In the genomic region with DNA sequence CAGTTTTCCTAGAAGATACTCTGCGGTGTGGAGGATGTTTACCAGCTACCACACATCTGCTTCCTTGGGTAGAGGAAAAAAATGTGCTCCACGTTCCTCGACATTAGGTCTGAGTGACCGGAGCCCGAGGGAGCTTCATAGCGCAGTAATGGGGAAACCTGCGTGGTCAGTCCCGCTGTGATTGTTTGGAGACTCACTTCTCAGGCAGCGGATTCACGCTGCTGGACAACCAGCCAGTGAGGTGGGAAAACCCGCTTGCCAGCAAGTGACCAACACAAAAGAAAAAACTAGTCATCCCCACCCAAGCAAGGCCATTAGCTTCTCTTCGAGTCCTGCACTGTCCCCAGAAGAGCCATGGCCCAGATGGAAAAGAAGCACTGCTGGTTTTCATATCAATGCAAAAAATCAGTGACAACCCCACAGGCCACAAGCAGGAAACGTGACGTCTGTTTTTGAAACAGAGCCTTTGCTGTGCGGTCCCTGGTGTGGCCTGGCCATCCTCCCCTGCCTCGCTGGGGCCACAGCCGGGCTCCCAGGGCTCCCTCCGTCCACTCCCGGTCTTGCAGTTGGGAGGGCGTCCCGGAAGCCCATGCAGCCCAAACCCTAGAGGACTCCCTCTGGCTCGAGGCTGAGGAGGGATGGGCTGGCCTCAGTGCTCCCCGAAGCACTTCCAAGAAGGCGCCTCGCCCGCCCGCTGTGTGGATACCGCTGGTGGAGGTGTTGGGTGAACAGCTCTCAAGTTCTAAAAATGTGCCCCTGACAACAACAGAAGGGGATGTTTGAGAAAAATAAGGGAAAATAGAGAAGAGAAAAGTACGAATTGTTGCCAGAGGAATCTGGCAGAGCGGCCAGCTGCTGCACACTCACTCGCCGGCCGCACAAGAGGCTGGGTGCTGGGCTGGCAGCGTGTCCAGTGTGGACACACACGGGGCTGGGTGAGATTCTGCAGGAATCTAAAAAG, we compare ENCODE assay signal across 14 cellular contexts.
A peak's percentile ranks its signal among the peaks of the same experiment; 100 is the strongest.
DNase-seq lines count a peak whose midpoint lies in the region; ATAC-seq and TF ChIP-seq lines count a peak whose summit lies in the region.
"Had no signal": no experiment of that assay in that cellular context is flagged by ENCODE, and none has a peak within 500 bp of the region (broad histone marks: within the 10 kb centered on the region; RNA-seq: fewer than 3 reads in every experiment).

No MANE protein-coding gene starts in this region.

- TF ChIP-seq CTCF in mucosa of descending colon (IDR thresholded peaks at IDR 0.05) (no peak), stomach (IDR thresholded peaks at IDR 0.05) (no peak), endodermal cell (conservative IDR thresholded peaks at IDR 0.05) (no peak)

- no peaks in the 10 kb centered on the region for H3K9me3 Mint-ChIP-seq in effector memory CD8-positive, alpha-beta T cell
- peaks cover 11% of the 10 kb centered on the region for H3K9me3 Mint-ChIP-seq in endodermal cell

- no peak overlapping the region for H3K4me3 ChIP-seq in mucosa of descending colon
- H3K4me3 ChIP-seq in stomach, result no peak overlapping the region
- H3K4me3 ChIP-seq in endodermal cell (ENCODE audit: low read length), result no peak overlapping the region

- peaks cover 28% of the 10 kb centered on the region for H3K4me1 ChIP-seq in mucosa of descending colon (ENCODE audit: low read depth)
- peaks cover 37 to 84% (median 65%) of the 10 kb centered on the region in 4 donors for H3K4me1 ChIP-seq in stomach
- H3K4me1 ChIP-seq in endodermal cell (ENCODE audit: control insufficient read depth, insufficient read depth, low read length), result no peaks in the 10 kb centered on the region

- 68 to 78% (median 74%) methylated on average over 33 to 35 of the region's 35 CpGs for WGBS in stomach, 5 donors
- 95 to 96% methylated on average over 29 to 35 of the region's 35 CpGs for WGBS in endodermal cell (ENCODE audit: insufficient coverage in 1 of 2, insufficient read length in 1 of 2), 2 experiments

- H3K9me3 ChIP-seq in mucosa of descending colon, result no peaks in the 10 kb centered on the region
- no peaks in the 10 kb centered on the region for H3K9me3 ChIP-seq in stomach
- H3K9me3 ChIP-seq in endodermal cell (ENCODE audit: control insufficient read depth, low read length), result peaks cover 10% of the 10 kb centered on the region

- H3K36me3 Mint-ChIP-seq in effector memory CD8-positive, alpha-beta T cell (ENCODE audit: insufficient read depth), result peaks cover 4% of the 10 kb centered on the region
- H3K36me3 Mint-ChIP-seq in endodermal cell (ENCODE audit: low read depth), result peaks cover 34% of the 10 kb centered on the region

- peak; percentile 90 for ATAC-seq in effector memory CD8-positive, alpha-beta T cell (replicated peaks)
- ATAC-seq in mucosa of descending colon (no peak), HG03457 (IDR thresholded peaks at IDR 0.05; ENCODE audit: unreplicated experiment) (no peak), HG03045 (IDR thresholded peaks at IDR 0.05; ENCODE audit: unreplicated experiment) (no peak)

- intact Hi-C loops in mucosa of descending colon (cut with DNase I, micrococcal nuclease), result no loop called here
- intact Hi-C loops in stomach (cut with DNase I; ENCODE audit: low total_unique reads), result no loop called here

- peaks cover 5 to 67% of the 10 kb centered on the region in 2 donors for H3K27me3 Mint-ChIP-seq in effector memory CD8-positive, alpha-beta T cell
- H3K27me3 Mint-ChIP-seq in endodermal cell (ENCODE audit: insufficient read depth), result no peaks in the 10 kb centered on the region
- H3K27me3 Mint-ChIP-seq: type B pancreatic cell had no signal

- H3K36me3 ChIP-seq in mucosa of descending colon (ENCODE audit: low read depth), result no peaks in the 10 kb centered on the region
- peaks cover 0 to 25% (median 13%) of the 10 kb centered on the region in 4 donors for H3K36me3 ChIP-seq in stomach
- peaks cover 13% of the 10 kb centered on the region for H3K36me3 ChIP-seq in endodermal cell (ENCODE audit: control insufficient read depth, insufficient read depth, low read length)

- H3K4me1 Mint-ChIP-seq in effector memory CD8-positive, alpha-beta T cell (ENCODE audit: low read depth in 2 of 2), result peaks cover 14% of the 10 kb centered on the region in 2 donors
- peaks cover 18% of the 10 kb centered on the region for H3K4me1 Mint-ChIP-seq in endodermal cell

- peak overlapping the region; percentile 60 to 66 for H3K4me3 Mint-ChIP-seq in effector memory CD8-positive, alpha-beta T cell
- H3K4me3 Mint-ChIP-seq in endodermal cell, result no peak overlapping the region
- H3K4me3 Mint-ChIP-seq: type B pancreatic cell had no signal

- no peak for TF ChIP-seq POLR2A in stomach (IDR thresholded peaks at IDR 0.05)

- no peaks in the 10 kb centered on the region for H3K27me3 ChIP-seq in stomach
- no peaks in the 10 kb centered on the region for H3K27me3 ChIP-seq in endodermal cell (ENCODE audit: control insufficient read depth, insufficient read depth, low read length, poor library complexity, severe bottlenecking)

- no peak overlapping the region for H3K9ac ChIP-seq in endodermal cell (ENCODE audit: extremely low read depth, low read length, poor library complexity, severe bottlenecking)

- no peak for TF ChIP-seq EP300 in stomach (IDR thresholded peaks at IDR 0.05)

- DNase-seq in SK-N-DZ (ENCODE audit: low spot score) (peak; percentile 42), mucosa of descending colon (peak in 2 of 3 donors; percentile 36 to 59), stomach (no peak), endodermal cell (no peak), COLO668 (lab: John Stamatoyannopoulos, UW; ENCODE audit: unreplicated experiment) (no peak)
- peak; percentile 16 to 21 (median 18) for DNase-seq in effector memory CD8-positive, alpha-beta T cell
- DNase-seq: activated CD4-positive, alpha-beta T cell treated with anti-CD3 and anti-CD28 coated beads, Interleukin-2, amount 50 U/mL, for 1 hour; IMR-90; NCI-H446; SIG-M5; stimulated activated CD4-positive, alpha-beta T cell treated with anti-CD3 and anti-CD28 coated beads, Interleukin-12 subunit alpha, Interleukin-12 subunit beta, amount 100 ng/mL, for 4 hours had no signal

- peak overlapping the region in 4 of 5 donors; percentile 39 to 72 (median 66) for H3K27ac ChIP-seq in stomach
- H3K27ac ChIP-seq in endodermal cell (ENCODE audit: low read depth, low read length), result no peak overlapping the region

- peak overlapping the region in 1 of 2 donors; percentile 66 for H3K27ac Mint-ChIP-seq in effector memory CD8-positive, alpha-beta T cell
- no peak overlapping the region for H3K27ac Mint-ChIP-seq in endodermal cell
- H3K27ac Mint-ChIP-seq: type B pancreatic cell had no signal

Comparison
In these comparisons a context has a peak if more than half of its experiments do, and no peak if none do; other contexts are left out.
1. DNase-seq: peak in SK-N-DZ (single experiment), effector memory CD8-positive, alpha-beta T cell (3 of 3) and mucosa of descending colon (2 of 3); none in stomach (single experiment), endodermal cell (single experiment) and COLO668 (single experiment).